Comparison of ENCODE assay signal across 22 cellular contexts in genomic region chr6:136066005-136066404, GRCh38.
DNase-seq lines count a peak whose midpoint lies in the region; ATAC-seq and TF ChIP-seq lines count a peak whose summit lies in the region.
"Had no signal": no experiment of that assay in that cellular context is flagged by ENCODE, and none has a peak within 500 bp of the region (broad histone marks: within the 10 kb centered on the region; RNA-seq: fewer than 3 reads in every experiment).

No MANE protein-coding gene starts in this region.

- no peaks in the 10 kb centered on the region for H3K9me3 Mint-ChIP-seq in natural killer cell treated with Interleukin-12 subunit alpha and Interleukin-12 subunit beta and Interleukin-15 and Interleukin-18, amount 100 ng/mL, for 72 hours
- H3K9me3 Mint-ChIP-seq: activated T-helper 2 cell treated with anti-CD3 and anti-CD28 coated beads, Interferon-gamma antibody, Interleukin-2, Interleukin-4, amounts not matched to agents 10 μg/mL and 5 μg/mL and 100 μg/mL, durations not matched to agents 14 hours and 24 hours and 36 hours; T-helper 2 cell treated with Interferon-gamma antibody and Interleukin-4, amounts not matched to agents 5 μg/mL and 100 μg/mL, for 36 hours had no signal

- H3K36me3 ChIP-seq in left ventricle myocardium inferior (no peaks in the 10 kb centered on the region), heart left ventricle (no peaks in the 10 kb centered on the region)
- H3K36me3 ChIP-seq: adrenal gland, heart right ventricle, MG63, SJSA1, upper lobe of left lung had no signal

- H3K27ac ChIP-seq in left ventricle myocardium inferior (replicated peaks): peak overlapping the region; percentile 88
- H3K27ac ChIP-seq in heart left ventricle: peak overlapping the region in 1 of 12 donors; percentile 38
- H3K27ac ChIP-seq in foreskin keratinocyte: no peak overlapping the region
- H3K27ac ChIP-seq: adrenal gland, SJSA1, upper lobe of left lung had no signal

- H3K9me3 ChIP-seq in left ventricle myocardium inferior (replicated peaks) (no peaks in the 10 kb centered on the region), heart left ventricle (no peaks in the 10 kb centered on the region)
- H3K9me3 ChIP-seq: adrenal gland, heart right ventricle, SJSA1, upper lobe of left lung had no signal

- H3K4me1 ChIP-seq in left ventricle myocardium inferior (peaks cover 91% of the 10 kb centered on the region), heart left ventricle (peaks cover 0 to 50% (median 23%) of the 10 kb centered on the region in 12 donors), foreskin keratinocyte (peaks cover 6% of the 10 kb centered on the region)
- H3K4me1 ChIP-seq: adrenal gland had no signal

- no peaks in the 10 kb centered on the region for H3K36me3 Mint-ChIP-seq in natural killer cell treated with Interleukin-12 subunit alpha and Interleukin-12 subunit beta and Interleukin-15 and Interleukin-18, amount 100 ng/mL, for 72 hours
- H3K36me3 Mint-ChIP-seq: activated CD8-positive, alpha-beta memory T cell treated with anti-CD3 and anti-CD28 coated beads, Interleukin-2, amount 10 ng/mL, durations not matched to agents 7 days and 5 days had no signal

- no peak for TF ChIP-seq POLR2A in heart left ventricle (IDR thresholded peaks at IDR 0.05)

- no peak overlapping the region for H3K4me3 ChIP-seq in left ventricle myocardium inferior
- H3K4me3 ChIP-seq in heart left ventricle: no peak overlapping the region
- H3K4me3 ChIP-seq in astrocyte of the spinal cord (ENCODE audit: low read depth, low read length): no peak overlapping the region
- H3K4me3 ChIP-seq: adrenal gland, heart right ventricle, MG63, SJSA1, upper lobe of left lung had no signal

- no peaks in the 10 kb centered on the region for H3K4me1 Mint-ChIP-seq in natural killer cell treated with Interleukin-12 subunit alpha and Interleukin-12 subunit beta and Interleukin-15 and Interleukin-18, amount 100 ng/mL, for 72 hours (ENCODE audit: low read depth in 2 of 2)
- H3K4me1 Mint-ChIP-seq: activated CD8-positive, alpha-beta memory T cell treated with anti-CD3 and anti-CD28 coated beads, Interleukin-2, amount 10 ng/mL, durations not matched to agents 7 days and 5 days had no signal

- no peak for DNase-seq in left ventricle myocardium inferior
- no peak for DNase-seq in heart left ventricle
- DNase-seq in astrocyte of the spinal cord (ENCODE audit: low read depth, low spot score): peak; percentile 41
- DNase-seq in foreskin keratinocyte: peak; percentile 34 to 75
- no peak for DNase-seq in natural killer cell treated with Interleukin-12 subunit alpha and Interleukin-12 subunit beta and Interleukin-15 and Interleukin-18, amount 100 ng/mL, for 72 hours (ENCODE audit: low spot score)
- no peak for DNase-seq in DMS153 (lab: John Stamatoyannopoulos, UW)
- DNase-seq in mesenteric fat pad (ENCODE audit: low spot score): no peak
- DNase-seq: activated CD8-positive, alpha-beta memory T cell treated with anti-CD3 and anti-CD28 coated beads, Interleukin-2, amount 10 ng/mL, durations not matched to agents 7 days and 5 days; adrenal gland; DMS79 treated with DMSO at 0.1 percent for 48 hours; heart right ventricle; MG63; NCI-H2081; NCI-H524; stimulated activated CD4-positive, alpha-beta T cell treated with anti-CD3 and anti-CD28 coated beads, Interleukin-15, amount 100 ng/mL, for 24 hours; stimulated activated naive CD4-positive, alpha-beta T cell treated with Interleukin-2 at 50 U/mL for 16 hours; upper lobe of left lung had no signal

- no peak overlapping the region for H3K27ac Mint-ChIP-seq in natural killer cell treated with Interleukin-12 subunit alpha and Interleukin-12 subunit beta and Interleukin-15 and Interleukin-18, amount 100 ng/mL, for 72 hours
- H3K27ac Mint-ChIP-seq: activated CD8-positive, alpha-beta memory T cell treated with anti-CD3 and anti-CD28 coated beads, Interleukin-2, amount 10 ng/mL, durations not matched to agents 7 days and 5 days; activated T-helper 2 cell treated with anti-CD3 and anti-CD28 coated beads, Interferon-gamma antibody, Interleukin-2, Interleukin-4, amounts not matched to agents 10 μg/mL and 5 μg/mL and 100 μg/mL, durations not matched to agents 14 hours and 24 hours and 36 hours; T-helper 2 cell treated with Interferon-gamma antibody and Interleukin-4, amounts not matched to agents 5 μg/mL and 100 μg/mL, for 36 hours had no signal

- peaks cover 4 to 17% of the 10 kb centered on the region in 2 donors for H3K27me3 Mint-ChIP-seq in natural killer cell treated with Interleukin-12 subunit alpha and Interleukin-12 subunit beta and Interleukin-15 and Interleukin-18, amount 100 ng/mL, for 72 hours

- no peak overlapping the region for H3K4me3 Mint-ChIP-seq in natural killer cell treated with Interleukin-12 subunit alpha and Interleukin-12 subunit beta and Interleukin-15 and Interleukin-18, amount 100 ng/mL, for 72 hours
- H3K4me3 Mint-ChIP-seq: activated CD8-positive, alpha-beta memory T cell treated with anti-CD3 and anti-CD28 coated beads, Interleukin-2, amount 10 ng/mL, durations not matched to agents 7 days and 5 days; T-helper 2 cell treated with Interferon-gamma antibody and Interleukin-4, amounts not matched to agents 5 μg/mL and 100 μg/mL, for 36 hours had no signal

- WGBS in heart left ventricle, 4 donors: 67 to 83% (median 74%) methylated on average over 3 of the region's 3 CpGs

- in situ Hi-C loops in astrocyte of the spinal cord (cut with HindIII; ENCODE audit: low sequenced_read_pairs): no loop called here

- H3K27me3 ChIP-seq in left ventricle myocardium inferior (ENCODE audit: low read depth) (no peaks in the 10 kb centered on the region), heart left ventricle (no peaks in the 10 kb centered on the region), foreskin keratinocyte (no peaks in the 10 kb centered on the region)
- H3K27me3 ChIP-seq: adrenal gland, heart right ventricle, MG63, SJSA1, upper lobe of left lung had no signal

- ATAC-seq in heart left ventricle: no peak
- ATAC-seq in foreskin keratinocyte: peak; percentile 65
- ATAC-seq in natural killer cell treated with Interleukin-12 subunit alpha and Interleukin-12 subunit beta and Interleukin-15 and Interleukin-18, amount 100 ng/mL, for 72 hours: no peak
- no peak for ATAC-seq in HG02571 (IDR thresholded peaks at IDR 0.05; ENCODE audit: unreplicated experiment)
- ATAC-seq: activated CD4-positive, CD25-positive, alpha-beta regulatory T cell treated with anti-CD3 and anti-CD28 coated beads, Interleukin-2, amount 50 U/mL, for 24 hours; activated CD8-positive, alpha-beta memory T cell treated with anti-CD3 and anti-CD28 coated beads, Interleukin-2, amount 10 ng/mL, durations not matched to agents 7 days and 5 days had no signal

- no peak for TF ChIP-seq CTCF in left ventricle myocardium inferior (IDR thresholded peaks at IDR 0.05; ENCODE audit: borderline replicate concordance)
- TF ChIP-seq CTCF in heart left ventricle (IDR thresholded peaks at IDR 0.05): no peak
- no peak for TF ChIP-seq CTCF in astrocyte of the spinal cord (IDR thresholded peaks at IDR 0.05; ENCODE audit: low read depth, low read length)
- no peak for TF ChIP-seq CTCF in foreskin keratinocyte (conservative IDR thresholded peaks at IDR 0.05)

- intact Hi-C loops in left ventricle myocardium inferior (cut with micrococcal nuclease) (no loop called here), heart left ventricle (cut with DNase I) (loop anchor here in 1 of 10 donors (5.0 kb wide), 1 partner anchor 41 kb away; no protein-coding TSS in a partner anchor)

Comparison
In these comparisons a context has a peak if more than half of its experiments do, and no peak if none do; other contexts are left out.
1. DNase-seq: peak in astrocyte of the spinal cord (single experiment) and foreskin keratinocyte (2 of 2); none in left ventricle myocardium inferior (single experiment), heart left ventricle (0 of 5), natural killer cell treated with Interleukin-12 subunit alpha and Interleukin-12 subunit beta and Interleukin-15 and Interleukin-18, amount 100 ng/mL, for 72 hours (single experiment), DMS153 (single experiment) and mesenteric fat pad (single experiment).